9 cellular contexts compared by ENCODE assay signal in the genomic region with DNA sequence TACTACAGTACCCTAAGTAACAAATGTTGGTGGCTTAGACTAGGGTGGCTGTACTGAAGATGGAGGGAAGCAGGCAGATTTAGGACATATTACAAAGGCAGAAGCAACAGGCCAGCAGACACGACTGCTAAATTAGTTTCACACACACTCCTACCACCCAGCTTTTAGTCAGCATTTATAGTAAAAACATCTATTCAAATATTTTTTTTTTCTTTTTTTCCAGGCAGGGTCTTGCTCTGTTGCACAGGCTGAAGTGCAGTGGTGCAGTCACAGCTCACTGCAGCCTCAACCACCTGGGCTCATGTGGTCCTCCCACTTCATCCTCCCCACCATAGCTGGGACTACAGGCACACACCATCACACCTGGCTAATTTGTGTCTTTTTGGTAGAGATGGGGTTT.
A peak's percentile ranks its signal among the peaks of the same experiment; 100 is the strongest.
DNase-seq lines count a peak whose midpoint lies in the region; ATAC-seq, FAIRE-seq and TF ChIP-seq lines count a peak whose summit lies in the region.
"Had no signal": no experiment of that assay in that cellular context is flagged by ENCODE, and none has a peak within 500 bp of the region (broad histone marks: within the 10 kb centered on the region; RNA-seq: fewer than 3 reads in every experiment).

No MANE protein-coding gene starts in this region.

- DNase-seq in keratinocyte (ENCODE audit: low read depth, low spot score) (no peak), ureter (ENCODE audit: low spot score) (no peak), NCI-H446 (lab: John Stamatoyannopoulos, UW) (no peak), epidermal melanocyte (ENCODE audit: insufficient read length, low spot score) (no peak), middle frontal gyrus (ENCODE audit: extremely low spot score, low spot score) (no peak)
- DNase-seq: NCI-H526 had no signal

- peaks cover 9 to 19% of the 10 kb centered on the region in 2 experiments for H3K36me3 ChIP-seq in keratinocyte (ENCODE audit: control insufficient read depth in 2 of 2, extremely low read depth in 1 of 2, insufficient read depth in 2 of 2, low read length in 2 of 2)

- TF ChIP-seq CTCF in keratinocyte (optimal IDR thresholded peaks at IDR 0.05 in 1 of 3, IDR thresholded peaks at IDR 0.05 in 1 of 3, conservative IDR thresholded peaks at IDR 0.05 in 1 of 3; ENCODE audit: extremely low read depth in 1 of 3, insufficient read depth in 2 of 3, low read length in 3 of 3), result no peak

- no peaks in the 10 kb centered on the region for H3K9me1 ChIP-seq in keratinocyte (ENCODE audit: control insufficient read depth, extremely low read depth, insufficient read depth, low read length)

- peaks cover 7% of the 10 kb centered on the region for H3K4me1 ChIP-seq in keratinocyte (ENCODE audit: control insufficient read depth, extremely low read depth, insufficient read depth, low read length)

- no peak overlapping the region for H3K4me2 ChIP-seq in keratinocyte (ENCODE audit: control insufficient read depth, extremely low read depth, insufficient read depth, low read depth, low read length)

- H3K9ac ChIP-seq in keratinocyte (ENCODE audit: control insufficient read depth, extremely low read depth, insufficient read depth, low read length), result no peak overlapping the region

- FAIRE-seq in keratinocyte (lab: Jason Lieb, UNC), result no peak

- peak overlapping the region; percentile 14 for H3K27ac ChIP-seq in keratinocyte (ENCODE audit: control insufficient read depth, insufficient read depth, low read length)

- H4K20me1 ChIP-seq in keratinocyte (ENCODE audit: control insufficient read depth, extremely low read depth, insufficient read depth, low read length), result peaks cover 4% of the 10 kb centered on the region

- dilution Hi-C loops in keratinocyte (cut with MboI; ENCODE audit: extremely low pct_ligation_motif_present, low sequenced_read_pairs), result no loop called here

- no peak overlapping the region for H3K4me3 ChIP-seq in keratinocyte (ENCODE audit: control insufficient read depth in 2 of 3, extremely low read depth in 1 of 3, insufficient read depth in 2 of 3, low read depth in 1 of 3, low read length in 3 of 3)

- H3K27me3 ChIP-seq in keratinocyte (ENCODE audit: control insufficient read depth, extremely low read depth, insufficient read depth, low read length), result no peaks in the 10 kb centered on the region

- no peak overlapping the region for H2AFZ ChIP-seq in keratinocyte (ENCODE audit: control insufficient read depth, low read length)

- no peaks in the 10 kb centered on the region for H3K9me3 ChIP-seq in keratinocyte (ENCODE audit: control insufficient read depth, low read depth, low read length)

- peaks cover 90% of the 10 kb centered on the region for H3K79me2 ChIP-seq in keratinocyte (ENCODE audit: control insufficient read depth, insufficient read depth, low read length)

- peak; percentile 89 for ATAC-seq in GM18511 (IDR thresholded peaks at IDR 0.05; ENCODE audit: unreplicated experiment)
- ATAC-seq in GM21515 (IDR thresholded peaks at IDR 0.05; ENCODE audit: unreplicated experiment), result peak; percentile 91
- ATAC-seq in HG03196 (IDR thresholded peaks at IDR 0.05; ENCODE audit: unreplicated experiment), result peak; percentile 83
